26 cellular contexts compared by ENCODE assay signal in genomic region chr5:40988761-40989510, GRCh38.
A peak's percentile ranks its signal among the peaks of the same experiment; 100 is the strongest.
DNase-seq lines count a peak whose midpoint lies in the region; ATAC-seq and TF ChIP-seq lines count a peak whose summit lies in the region.
"Had no signal": no experiment of that assay in that cellular context is flagged by ENCODE, and none has a peak within 500 bp of the region (broad histone marks: within the 10 kb centered on the region; RNA-seq: fewer than 3 reads in every experiment).

No MANE protein-coding gene starts in this region.

- H3K4me1 Mint-ChIP-seq in nephron: peaks cover 29% of the 10 kb centered on the region
- H3K4me1 Mint-ChIP-seq: brain; naive B cell; stimulated activated effector memory CD8-positive, alpha-beta T cell treated with anti-CD3 and anti-CD28 coated beads, Interleukin-12 subunit alpha, Interleukin-12 subunit beta, amount 100 ng/mL, for 72 hours had no signal

- no peak overlapping the region for H3K4me3 Mint-ChIP-seq in nephron
- H3K4me3 Mint-ChIP-seq: activated naive CD4-positive, alpha-beta T cell treated with anti-CD3 and anti-CD28 coated beads for 36 hours; activated T-helper 1 cell treated with anti-CD3 and anti-CD28 coated beads, Interleukin-12 subunit alpha, Interleukin-12 subunit beta, Interleukin-2, Interleukin-4 antibody, amounts not matched to agents 30 ng/mL and 10 ng/mL and 1 ng/mL, durations not matched to agents 14 hours and 24 hours and 36 hours; brain; naive B cell; stimulated activated effector memory CD8-positive, alpha-beta T cell treated with anti-CD3 and anti-CD28 coated beads, Interleukin-12 subunit alpha, Interleukin-12 subunit beta, amount 100 ng/mL, for 72 hours; type B pancreatic cell had no signal

- no peaks in the 10 kb centered on the region for H3K9me3 ChIP-seq in PC-3 (ENCODE audit: low read length)
- H3K9me3 ChIP-seq: adrenal gland, HAP-1, neutrophil, Peyer's patch, sigmoid colon had no signal

- H3K9me3 Mint-ChIP-seq in nephron: peaks cover 4% of the 10 kb centered on the region
- H3K9me3 Mint-ChIP-seq: activated T-helper 1 cell treated with anti-CD3 and anti-CD28 coated beads, Interleukin-12 subunit alpha, Interleukin-12 subunit beta, Interleukin-2, Interleukin-4 antibody, amounts not matched to agents 30 ng/mL and 10 ng/mL and 1 ng/mL, durations not matched to agents 14 hours and 24 hours and 36 hours; brain; stimulated activated effector memory CD8-positive, alpha-beta T cell treated with anti-CD3 and anti-CD28 coated beads, Interleukin-12 subunit alpha, Interleukin-12 subunit beta, amount 100 ng/mL, for 72 hours had no signal

- DNase-seq in EL: peak; percentile 47
- peak; percentile 89 for DNase-seq in PC-3
- peak; percentile 41 for DNase-seq in choroid plexus epithelial cell (ENCODE audit: low read depth)
- DNase-seq in activated effector memory CD4-positive, alpha-beta T cell treated with Interleukin-2 at 50 U/mL for 16 hours: no peak
- DNase-seq in central memory CD4-positive, alpha-beta T cell: no peak
- no peak for DNase-seq in amniotic stem cell (lab: John Stamatoyannopoulos, UW)
- DNase-seq in activated CD4-positive, alpha-beta T cell treated with anti-CD3 and anti-CD28 coated beads, Interleukin-2, amount 50 U/mL, for 4 hours: no peak
- DNase-seq: activated naive CD4-positive, alpha-beta T cell treated with anti-CD3 and anti-CD28 coated beads for 36 hours; adrenal gland; Karpas-422; left lung; MV-4-11; naive B cell; NCI-H1436; NCI-H345; Peyer's patch; posterior cingulate gyrus; sigmoid colon had no signal

- H3K4me3 ChIP-seq in PC-3 (ENCODE audit: low read length) (no peak overlapping the region), choroid plexus epithelial cell (ENCODE audit: low read depth, low read length) (no peak overlapping the region)
- H3K4me3 ChIP-seq: adrenal gland, BLaER1, HAP-1, left lung, Peyer's patch, sigmoid colon had no signal

- H3K9ac ChIP-seq in PC-3 (ENCODE audit: low read length): no peak overlapping the region
- H3K9ac ChIP-seq: BLaER1 had no signal

- CTCF ChIA-PET in PC-3 (lab: Charles Lee): no interaction called here

- H3K4me1 ChIP-seq in PC-3 (ENCODE audit: insufficient read depth, low read length): peaks cover 68% of the 10 kb centered on the region
- H3K4me1 ChIP-seq: BLaER1, HAP-1 had no signal

- no peaks in the 10 kb centered on the region for H4K20me1 ChIP-seq in PC-3 (ENCODE audit: low read length)
- H4K20me1 ChIP-seq: BLaER1 had no signal

- no peaks in the 10 kb centered on the region for H3K9me2 ChIP-seq in PC-3 (replicated peaks; ENCODE audit: low read length)

- POLR2A ChIA-PET in PC-3 (lab: Charles Lee; ENCODE audit: unreplicated experiment): interaction anchor here (0.6 kb wide), 2 partner anchors 84 to 128 kb away, joined by 4 to 8 read pairs; no protein-coding TSS in a partner anchor

- peaks cover 14% of the 10 kb centered on the region for H3F3A ChIP-seq in PC-3 (ENCODE audit: low read length, unreplicated experiment)

- TSS peak; percentile 72 for BruUV-seq in PC-3 (replicated peaks; lab: Mats Ljungman, UMichigan)

- peak overlapping the region; percentile 49 for H3K4me2 ChIP-seq in PC-3 (ENCODE audit: low read length)
- H3K4me2 ChIP-seq: BLaER1 had no signal

- H3K36me3 ChIP-seq in PC-3 (ENCODE audit: low read depth, low read length): no peaks in the 10 kb centered on the region; the same call in 1 of the 2 replicates
- H3K36me3 ChIP-seq: adrenal gland, BLaER1, HAP-1, left lung, neutrophil, Peyer's patch, sigmoid colon had no signal

- intact Hi-C loops in PC-3 (cut with micrococcal nuclease): loop anchor here (5.0 to 10.0 kb wide), 3 partner anchors 87 to 426 kb away; no protein-coding TSS in a partner anchor

- peak overlapping the region in 2 of 3 experiments; percentile 4 to 18 for H3K27ac Mint-ChIP-seq in nephron
- H3K27ac Mint-ChIP-seq: activated naive CD4-positive, alpha-beta T cell treated with anti-CD3 and anti-CD28 coated beads for 36 hours; activated T-helper 1 cell treated with anti-CD3 and anti-CD28 coated beads, Interleukin-12 subunit alpha, Interleukin-12 subunit beta, Interleukin-2, Interleukin-4 antibody, amounts not matched to agents 30 ng/mL and 10 ng/mL and 1 ng/mL, durations not matched to agents 14 hours and 24 hours and 36 hours; brain; naive B cell; stimulated activated effector memory CD8-positive, alpha-beta T cell treated with anti-CD3 and anti-CD28 coated beads, Interleukin-12 subunit alpha, Interleukin-12 subunit beta, amount 100 ng/mL, for 72 hours; type B pancreatic cell had no signal

- H3K36me3 Mint-ChIP-seq in nephron (ENCODE audit: low read depth): peaks cover 5% of the 10 kb centered on the region
- H3K36me3 Mint-ChIP-seq: brain; naive B cell; stimulated activated effector memory CD8-positive, alpha-beta T cell treated with anti-CD3 and anti-CD28 coated beads, Interleukin-12 subunit alpha, Interleukin-12 subunit beta, amount 100 ng/mL, for 72 hours; type B pancreatic cell had no signal

- no peaks in the 10 kb centered on the region for H3K27me3 ChIP-seq in PC-3 (ENCODE audit: low read length)
- H3K27me3 ChIP-seq: adrenal gland, BLaER1, left lung, neutrophil, Peyer's patch, sigmoid colon had no signal

- peak; percentile 7 for ATAC-seq in PC-3
- ATAC-seq: left lung; stimulated activated effector memory CD8-positive, alpha-beta T cell treated with anti-CD3 and anti-CD28 coated beads, Interleukin-12 subunit alpha, Interleukin-12 subunit beta, amount 100 ng/mL, for 72 hours had no signal

- H3K27me3 Mint-ChIP-seq in nephron (ENCODE audit: low read depth): peaks cover 4% of the 10 kb centered on the region
- H3K27me3 Mint-ChIP-seq: type B pancreatic cell had no signal

- no peaks in the 10 kb centered on the region for H3K79me2 ChIP-seq in PC-3 (ENCODE audit: low read length)

- TF ChIP-seq CTCF in PC-3 (conservative IDR thresholded peaks at IDR 0.05; ENCODE audit: low read depth, low read length) (no peak), choroid plexus epithelial cell (conservative IDR thresholded peaks at IDR 0.05; ENCODE audit: low read depth, low read length) (no peak), nephron (IDR thresholded peaks at IDR 0.05; ENCODE audit: unreplicated experiment in 3 of 3) (no peak)

- H3K27ac ChIP-seq in PC-3 (ENCODE audit: low read length): peak overlapping the region; percentile 55
- H3K27ac ChIP-seq: BLaER1, left lung, neutrophil, Peyer's patch had no signal

- H2AFZ ChIP-seq in PC-3 (ENCODE audit: low read length): peak overlapping the region; percentile 19; the same call in 1 of the 2 replicates

Comparison
In these comparisons a context has a peak if more than half of its experiments do, and no peak if none do; other contexts are left out.
1. DNase-seq: peak in EL (single experiment), PC-3 (single experiment) and choroid plexus epithelial cell (single experiment); none in activated effector memory CD4-positive, alpha-beta T cell treated with Interleukin-2 at 50 U/mL for 16 hours (single experiment), central memory CD4-positive, alpha-beta T cell (single experiment), amniotic stem cell (single experiment) and activated CD4-positive, alpha-beta T cell treated with anti-CD3 and anti-CD28 coated beads, Interleukin-2, amount 50 U/mL, for 4 hours (0 of 2).